In the genomic region with DNA sequence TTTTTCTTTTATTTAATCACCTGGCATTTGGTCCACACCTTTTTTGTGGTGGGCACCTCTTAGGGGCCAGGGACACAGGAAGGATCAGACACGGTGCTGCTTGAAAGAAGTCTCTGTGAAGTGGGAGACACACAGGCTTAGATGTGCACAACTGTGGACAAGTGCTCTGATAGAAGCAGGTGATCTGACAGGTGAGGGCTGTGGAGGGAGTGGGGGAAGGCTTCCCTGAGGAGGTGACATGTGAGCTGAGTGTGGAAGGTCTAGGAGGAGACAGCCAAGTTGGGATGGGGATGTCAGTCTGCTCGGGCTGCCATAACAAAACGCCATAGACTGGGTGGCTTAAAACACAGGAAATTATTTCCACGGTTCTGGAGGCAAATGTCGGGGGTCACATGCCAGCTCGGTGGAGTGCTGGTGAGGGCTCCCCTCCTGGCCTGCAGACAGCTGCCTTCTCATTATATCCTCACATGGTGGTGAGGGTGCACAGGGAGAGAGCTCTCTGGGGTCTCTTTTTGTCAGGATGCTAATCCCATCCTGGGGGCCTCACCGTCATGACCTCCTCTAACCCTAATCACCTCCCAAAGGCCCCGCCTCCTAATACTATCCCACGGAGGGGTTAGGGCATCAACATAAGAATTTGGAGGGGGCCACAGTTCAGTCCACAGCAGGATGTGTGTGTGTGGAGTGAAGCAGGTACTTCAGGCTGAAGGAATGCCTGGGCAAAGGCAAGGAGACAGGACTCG, we compare ENCODE assay signal across 20 cellular contexts. TPM values are rescaled to one million over a fixed set of nuclear protein-coding genes. Genes with fewer than 3 reads are reported as not detected.
"Had no signal": no experiment of that assay in that cellular context is flagged by ENCODE, and none has a peak within 500 bp of the region (broad histone marks: within the 10 kb centered on the region; RNA-seq: fewer than 3 reads in every experiment).

No MANE protein-coding gene starts in this region.

- DNase-seq: activated CD4-positive, alpha-beta memory T cell treated with anti-CD3 and anti-CD28 coated beads for 36 hours; activated CD4-positive, alpha-beta T cell treated with anti-CD3 and anti-CD28 coated beads, Interleukin-2, amount 10 ng/mL, durations not matched to agents 24 days and 14 days; activated CD4-positive, CD25-positive, alpha-beta regulatory T cell treated with anti-CD3 and anti-CD28 coated beads, Interleukin-2, amount 50 U/mL, for 72 hours; activated naive CD4-positive, alpha-beta T cell treated with anti-CD3 and anti-CD28 coated beads for 36 hours; activated naive CD8-positive, alpha-beta T cell treated with anti-CD3 and anti-CD28 coated beads, Interleukin-2, amount 10 ng/mL, durations not matched to agents 7 days and 5 days; dorsolateral prefrontal cortex; effector memory CD4-positive, alpha-beta T cell; erythroblast; gastrocnemius medialis; hippocampal formation; midbrain; stimulated activated CD4-positive, alpha-beta T cell treated with anti-CD3 and anti-CD28 coated beads, Interleukin-12 subunit alpha, Interleukin-12 subunit beta, amount 100 ng/mL, for 4 hours; stimulated activated CD4-positive, alpha-beta T cell treated with anti-CD3 and anti-CD28 coated beads, Interleukin-4, amount 100 ng/mL, for 1 hour; substantia nigra; SW 1271; T-helper 17 cell; T1000; uterus had no signal

- ATAC-seq: gastrocnemius medialis; naive thymus-derived CD4-positive, alpha-beta T cell; sciatic nerve; T-helper 17 cell had no signal

RNA-seq across cellular contexts. Expression of gene KIAA1614, which starts 5.2 kb away (rescaled TPM):
- total RNA-seq: activated CD4-positive, alpha-beta memory T cell treated with anti-CD3 and anti-CD28 coated beads for 36 hours; activated naive CD4-positive, alpha-beta T cell treated with anti-CD3 and anti-CD28 coated beads for 36 hours had no signal
